In genomic region chr18:79785831-79786230, GRCh38 we compare ENCODE assay signal across 22 cellular contexts. TPM values are rescaled to one million over a fixed set of nuclear protein-coding genes. Genes with fewer than 3 reads are reported as not detected.
"Had no signal": no experiment of that assay in that cellular context is flagged by ENCODE, and none has a peak within 500 bp of the region (broad histone marks: within the 10 kb centered on the region; RNA-seq: fewer than 3 reads in every experiment).

No MANE protein-coding gene starts in this region.

- H3K36me3 ChIP-seq: MG63 had no signal

- DNase-seq: activated B cell treated with CpG ODN at 0.5 μM for 24 hours; activated CD4-positive, alpha-beta memory T cell treated with anti-CD3 and anti-CD28 coated beads for 36 hours; activated CD4-positive, alpha-beta T cell treated with anti-CD3 and anti-CD28 coated beads for 1 hour; activated CD4-positive, alpha-beta T cell treated with anti-CD3 and anti-CD28 coated beads, Interleukin-2, amount 10 ng/mL, durations not matched to agents 24 days and 14 days; activated CD8-positive, alpha-beta memory T cell treated with anti-CD3 and anti-CD28 coated beads for 24 hours; activated naive CD4-positive, alpha-beta T cell treated with Interleukin-2 at 50 U/mL for 16 hours; activated naive CD8-positive, alpha-beta T cell treated with anti-CD3 and anti-CD28 coated beads, Interleukin-2, amount 50 U/mL, for 24 hours; activated T-cell treated with anti-CD3 and anti-CD28 coated beads, Interleukin-2, amount 50 U/mL, for 4 hours; amniotic stem cell; MG63; MV-4-11; NCI-H1092 treated with DMSO at 0.1 percent for 48 hours; NCI-H1417 treated with DMSO at 0.1 percent for 48 hours; NCI-H1694; NCI-H2029 treated with DMSO at 0.1 percent for 48 hours; NCI-H510A treated with DMSO at 0.1 percent for 48 hours; PC-3; SHP77 treated with DMSO at 0.1 percent for 48 hours; T-cell; T-helper 2 cell; T1000 had no signal

- H3K9me3 ChIP-seq: MG63 had no signal

- H3K4me3 ChIP-seq: MG63 had no signal

RNA-seq across cellular contexts. Expression of gene KCNG2, which starts 11.9 kb away (rescaled TPM):
- total RNA-seq: activated B cell treated with CpG ODN at 0.5 μM for 24 hours; activated CD4-positive, alpha-beta memory T cell treated with anti-CD3 and anti-CD28 coated beads for 36 hours; activated CD4-positive, alpha-beta T cell treated with anti-CD3 and anti-CD28 coated beads, Interleukin-2, amount 10 ng/mL, durations not matched to agents 24 days and 14 days; activated naive CD4-positive, alpha-beta T cell treated with anti-CD3 and anti-CD28 coated beads, Interleukin-2, amount 50 U/mL, for 72 hours; activated T-cell treated with anti-CD3 and anti-CD28 coated beads, Interleukin-2, amount 50 U/mL, for 4 hours; PC-3; T-cell had no signal
